8 cellular contexts compared by ENCODE assay signal in the genomic region with DNA sequence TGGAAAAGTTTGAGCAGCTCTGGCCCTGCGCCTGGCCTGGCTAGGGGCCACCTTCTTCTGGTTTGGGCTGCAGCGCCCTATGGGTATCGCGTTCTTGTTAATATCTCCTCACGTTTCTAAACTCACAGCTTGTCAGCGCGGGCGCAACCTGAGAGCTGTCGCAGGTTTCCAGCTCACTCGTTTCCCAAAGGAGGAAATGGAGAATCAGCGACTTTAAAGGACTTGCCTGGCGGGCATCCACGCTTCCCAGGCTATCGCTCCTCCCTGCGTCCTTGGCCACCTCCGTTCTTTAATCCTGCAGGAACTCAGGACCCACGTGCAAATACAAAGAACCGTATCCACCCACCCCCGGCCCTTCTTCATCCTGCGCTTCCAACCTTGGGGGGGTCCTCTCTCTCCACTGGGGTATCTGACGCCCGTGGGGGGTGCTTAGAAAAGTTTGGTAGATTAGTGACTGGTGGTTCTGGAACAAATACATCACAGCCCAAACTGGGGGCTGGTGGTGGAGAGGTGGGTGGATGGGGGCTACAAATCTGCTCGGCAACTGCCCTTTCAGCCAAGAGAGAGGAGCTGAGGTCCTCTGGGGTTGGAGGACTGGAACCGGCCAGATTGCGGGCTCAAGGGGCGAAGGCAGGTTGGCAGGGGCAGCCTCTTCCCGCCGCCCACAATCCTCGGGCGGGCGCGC. TPM values are rescaled to one million over a fixed set of nuclear protein-coding genes. Genes with fewer than 3 reads are reported as not detected.
DNase-seq lines count a peak whose midpoint lies in the region; TF ChIP-seq lines count a peak whose summit lies in the region.

No MANE protein-coding gene starts in this region.

- H3K4me3 ChIP-seq in HFF-Myc (replicated peaks; ENCODE audit: low read depth, low read length) (peak overlapping the region; percentile 87), cardiac fibroblast (replicated peaks in 1 of 2; ENCODE audit: low read depth in 2 of 2, low read length in 2 of 2) (peak overlapping the region; percentile 81 to 97), spleen (peak overlapping the region; percentile 67 to 96 (median 72))

- intact Hi-C loops in spleen (cut with DNase I; ENCODE audit: low total_unique reads), result no loop called here

- no peak for TF ChIP-seq POLR2A in spleen (IDR thresholded peaks at IDR 0.05)

- peak overlapping the region in 7 of 8 donors; percentile 32 to 73 (median 63) for H3K27ac ChIP-seq in spleen

- DNase-seq in Ammon's horn (ENCODE audit: low spot score) (peak; percentile 56), HFF-Myc (ENCODE audit: extremely low read depth, low read depth) (no peak), RPMI8226 (peak; percentile 37), cardiac fibroblast (ENCODE audit: low read depth in 2 of 2) (peak; percentile 47 to 48), islet precursor cell (peak; percentile 80), spleen (peak; percentile 82), NCI-H187 treated with DMSO at 0.1 percent for 48 hours (lab: John Stamatoyannopoulos, UW) (no peak), GOT3 (lab: John Stamatoyannopoulos, UW) (no peak)

- peaks cover 4 to 33% (median 27%) of the 10 kb centered on the region in 6 donors for H3K4me1 ChIP-seq in spleen

- WGBS in spleen, 5 donors, result 10 to 16% (median 13%) methylated on average over 25 to 32 of the region's 32 CpGs

- no peak for TF ChIP-seq CTCF in HFF-Myc (IDR thresholded peaks at IDR 0.05; ENCODE audit: low read depth, low read length, missing control alignments)
- TF ChIP-seq CTCF in cardiac fibroblast (IDR thresholded peaks at IDR 0.05; ENCODE audit: low read depth, low read length), result no peak
- no peak for TF ChIP-seq CTCF in spleen (IDR thresholded peaks at IDR 0.05 in 8 of 11, conservative IDR thresholded peaks at IDR 0.05 in 3 of 11)

- H3K36me3 ChIP-seq in spleen, result peaks cover 0 to 9% (median 0%) of the 10 kb centered on the region in 6 donors

- peaks cover 0 to 54% (median 26%) of the 10 kb centered on the region in 7 donors for H3K27me3 ChIP-seq in spleen (replicated peaks in 1 of 7)

- H3K9me3 ChIP-seq in spleen, result no peaks in the 10 kb centered on the region

RNA-seq across cellular contexts. Expression of gene PSAT1, which starts 0.6 kb away (rescaled TPM):
- 10 to 100 TPM in 1 of 7 donors, 1 to 10 TPM in 6; 4.2 to 14.0 (median 6.8) TPM for total RNA-seq in spleen
- polyA plus RNA-seq in spleen, result 1 to 10 TPM; 2.7 to 8.6 (median 6.3) TPM

Comparison
In these comparisons a context has a peak if more than half of its experiments do, and no peak if none do; other contexts are left out.
1. DNase-seq: peak in Ammon's horn (single experiment), RPMI8226 (single experiment), cardiac fibroblast (2 of 2), islet precursor cell (single experiment) and spleen (single experiment); none in HFF-Myc (single experiment), NCI-H187 treated with DMSO at 0.1 percent for 48 hours (single experiment) and GOT3 (single experiment).
2. Peak in every context shown above with its lines, with median percentiles within 50 percentile points of each other: H3K4me3 ChIP-seq.